1 cellular context compared by ENCODE assay signal in the genomic region with DNA sequence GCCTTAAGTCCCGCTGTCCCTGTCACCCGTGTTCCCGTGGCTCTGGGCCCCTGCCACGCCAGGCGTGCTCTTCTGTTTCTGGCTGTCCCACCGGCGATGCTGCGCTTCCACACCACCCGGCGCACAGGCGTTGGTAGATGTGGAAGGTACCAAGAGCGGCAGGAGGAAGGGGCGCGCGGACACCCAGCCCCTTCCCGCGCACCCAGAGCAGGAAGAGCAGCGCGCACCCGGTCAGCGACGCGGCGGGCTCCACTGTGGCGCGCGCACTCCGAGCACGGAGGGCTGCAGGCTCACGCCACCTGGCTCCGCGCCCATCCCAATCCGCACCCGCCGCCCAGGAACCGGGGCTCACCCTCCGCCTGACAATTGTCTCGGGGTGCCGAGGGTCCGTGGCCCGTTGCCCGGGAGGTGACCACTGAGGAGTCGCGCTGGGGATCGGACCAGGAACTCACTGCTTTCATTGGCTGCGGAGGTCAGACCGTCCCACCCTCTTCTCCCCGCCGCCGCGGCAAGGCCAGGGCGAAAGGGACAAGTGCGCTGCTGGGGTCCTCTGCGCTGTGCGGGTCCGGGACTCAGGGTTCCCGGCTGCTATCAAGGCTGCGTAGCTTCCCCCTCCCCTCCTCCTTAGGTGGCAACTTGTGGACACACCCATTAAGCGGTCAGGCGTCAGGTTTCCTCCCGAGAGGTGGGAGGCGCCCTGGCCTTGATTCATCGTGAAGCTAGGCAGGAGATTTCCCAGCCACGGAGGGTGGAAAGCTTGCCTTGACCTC.
A peak's percentile ranks its signal among the peaks of the same experiment; 100 is the strongest.
TF ChIP-seq lines count a peak whose summit lies in the region.

No MANE protein-coding gene starts in this region.

TF ChIP-seq in HEK293, 187 proteins besides CTCF, POLR2A, EP300 and RAD21 (continued from another document and continues in another):
- TF ChIP-seq ZNF362 (tag by site-specific recombination; IDR thresholded peaks at IDR 0.05) (no peak), IKZF3 (tag by site-specific recombination; IDR thresholded peaks at IDR 0.05) (no peak), ZNF394 (tag by site-specific recombination; IDR thresholded peaks at IDR 0.05; ENCODE audit: borderline replicate concordance) (peak; percentile 22; the same call in 1 of the 2 replicates), ZNF645 (tag by site-specific recombination; IDR thresholded peaks at IDR 0.05) (no peak), AEBP2 (tag by site-specific recombination; IDR thresholded peaks at IDR 0.05; ENCODE audit: borderline replicate concordance) (no peak), MEIS1 (CRISPR knock-in tag; IDR thresholded peaks at IDR 0.05; ENCODE audit: borderline replicate concordance) (no peak), ZNF560 (tag by site-specific recombination; IDR thresholded peaks at IDR 0.05; ENCODE audit: borderline replicate concordance) (no peak), ZNF221 (tag by site-specific recombination; IDR thresholded peaks at IDR 0.05; ENCODE audit: borderline replicate concordance) (no peak), OSR2 (tag by site-specific recombination; IDR thresholded peaks at IDR 0.05) (no peak), EGR2 (tag by site-specific recombination; IDR thresholded peaks at IDR 0.05; ENCODE audit: low read depth) (no peak), ATF2 (tag by site-specific recombination; IDR thresholded peaks at IDR 0.05; ENCODE audit: low read depth) (no peak), ZBTB7A (tag by site-specific recombination; IDR thresholded peaks at IDR 0.05; ENCODE audit: low read depth) (no peak; the same call in 1 of the 2 replicates), ZNF398 (tag by site-specific recombination; IDR thresholded peaks at IDR 0.05) (peak; percentile 87), GLIS1 (tag by site-specific recombination; IDR thresholded peaks at IDR 0.05) (peak; percentile 87), HOXD13 (CRISPR knock-in tag; IDR thresholded peaks at IDR 0.05; ENCODE audit: borderline replicate concordance) (no peak), ZNF561 (tag by site-specific recombination; IDR thresholded peaks at IDR 0.05; ENCODE audit: borderline replicate concordance) (no peak; the same call in 1 of the 2 replicates), ZNF404 (tag by site-specific recombination; IDR thresholded peaks at IDR 0.05) (no peak), ZNF621 (tag by site-specific recombination; IDR thresholded peaks at IDR 0.05) (no peak), ZNF610 (tag by site-specific recombination; IDR thresholded peaks at IDR 0.05; ENCODE audit: borderline replicate concordance) (0 out of 2 replicates have a peak, but pooled peaks have one; percentile 26), ZNF521 (tag by site-specific recombination; IDR thresholded peaks at IDR 0.05) (no peak), ZNF514 (tag by site-specific recombination; IDR thresholded peaks at IDR 0.05) (no peak), ZBTB8A (tag by site-specific recombination; IDR thresholded peaks at IDR 0.05) (peak; percentile 77), ZFHX2 (tag by site-specific recombination; conservative IDR thresholded peaks at IDR 0.05) (0 out of 2 replicates have a peak, but pooled peaks have one; percentile 15), TRIM28 (IDR thresholded peaks at IDR 0.05; ENCODE audit: borderline replicate concordance, low read length) (no peak), ZFP69B (tag by site-specific recombination; IDR thresholded peaks at IDR 0.05) (peak; percentile 22; the same call in 1 of the 2 replicates), ZNF26 (tag by site-specific recombination; IDR thresholded peaks at IDR 0.05) (no peak), ZNF677 (tag by site-specific recombination; IDR thresholded peaks at IDR 0.05) (no peak), PRDM1 (tag by site-specific recombination; IDR thresholded peaks at IDR 0.05) (no peak), ZNF335 (tag by site-specific recombination; conservative IDR thresholded peaks at IDR 0.05) (peak; percentile 96), ZNF175 (tag by site-specific recombination; IDR thresholded peaks at IDR 0.05) (no peak), ZNF596 (tag by site-specific recombination; IDR thresholded peaks at IDR 0.05) (no peak), ZNF169 (tag by site-specific recombination; IDR thresholded peaks at IDR 0.05) (no peak)
- TF ChIP-seq, protein P1, sequence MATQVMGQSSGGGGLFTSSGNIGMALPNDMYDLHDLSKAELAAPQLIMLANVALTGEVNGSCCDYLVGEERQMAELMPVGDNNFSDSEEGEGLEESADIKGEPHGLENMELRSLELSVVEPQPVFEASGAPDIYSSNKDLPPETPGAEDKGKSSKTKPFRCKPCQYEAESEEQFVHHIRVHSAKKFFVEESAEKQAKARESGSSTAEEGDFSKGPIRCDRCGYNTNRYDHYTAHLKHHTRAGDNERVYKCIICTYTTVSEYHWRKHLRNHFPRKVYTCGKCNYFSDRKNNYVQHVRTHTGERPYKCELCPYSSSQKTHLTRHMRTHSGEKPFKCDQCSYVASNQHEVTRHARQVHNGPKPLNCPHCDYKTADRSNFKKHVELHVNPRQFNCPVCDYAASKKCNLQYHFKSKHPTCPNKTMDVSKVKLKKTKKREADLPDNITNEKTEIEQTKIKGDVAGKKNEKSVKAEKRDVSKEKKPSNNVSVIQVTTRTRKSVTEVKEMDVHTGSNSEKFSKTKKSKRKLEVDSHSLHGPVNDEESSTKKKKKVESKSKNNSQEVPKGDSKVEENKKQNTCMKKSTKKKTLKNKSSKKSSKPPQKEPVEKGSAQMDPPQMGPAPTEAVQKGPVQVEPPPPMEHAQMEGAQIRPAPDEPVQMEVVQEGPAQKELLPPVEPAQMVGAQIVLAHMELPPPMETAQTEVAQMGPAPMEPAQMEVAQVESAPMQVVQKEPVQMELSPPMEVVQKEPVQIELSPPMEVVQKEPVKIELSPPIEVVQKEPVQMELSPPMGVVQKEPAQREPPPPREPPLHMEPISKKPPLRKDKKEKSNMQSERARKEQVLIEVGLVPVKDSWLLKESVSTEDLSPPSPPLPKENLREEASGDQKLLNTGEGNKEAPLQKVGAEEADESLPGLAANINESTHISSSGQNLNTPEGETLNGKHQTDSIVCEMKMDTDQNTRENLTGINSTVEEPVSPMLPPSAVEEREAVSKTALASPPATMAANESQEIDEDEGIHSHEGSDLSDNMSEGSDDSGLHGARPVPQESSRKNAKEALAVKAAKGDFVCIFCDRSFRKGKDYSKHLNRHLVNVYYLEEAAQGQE (tag by site-specific recombination; IDR thresholded peaks at IDR 0.05): no peak
- TF ChIP-seq, protein P2, sequence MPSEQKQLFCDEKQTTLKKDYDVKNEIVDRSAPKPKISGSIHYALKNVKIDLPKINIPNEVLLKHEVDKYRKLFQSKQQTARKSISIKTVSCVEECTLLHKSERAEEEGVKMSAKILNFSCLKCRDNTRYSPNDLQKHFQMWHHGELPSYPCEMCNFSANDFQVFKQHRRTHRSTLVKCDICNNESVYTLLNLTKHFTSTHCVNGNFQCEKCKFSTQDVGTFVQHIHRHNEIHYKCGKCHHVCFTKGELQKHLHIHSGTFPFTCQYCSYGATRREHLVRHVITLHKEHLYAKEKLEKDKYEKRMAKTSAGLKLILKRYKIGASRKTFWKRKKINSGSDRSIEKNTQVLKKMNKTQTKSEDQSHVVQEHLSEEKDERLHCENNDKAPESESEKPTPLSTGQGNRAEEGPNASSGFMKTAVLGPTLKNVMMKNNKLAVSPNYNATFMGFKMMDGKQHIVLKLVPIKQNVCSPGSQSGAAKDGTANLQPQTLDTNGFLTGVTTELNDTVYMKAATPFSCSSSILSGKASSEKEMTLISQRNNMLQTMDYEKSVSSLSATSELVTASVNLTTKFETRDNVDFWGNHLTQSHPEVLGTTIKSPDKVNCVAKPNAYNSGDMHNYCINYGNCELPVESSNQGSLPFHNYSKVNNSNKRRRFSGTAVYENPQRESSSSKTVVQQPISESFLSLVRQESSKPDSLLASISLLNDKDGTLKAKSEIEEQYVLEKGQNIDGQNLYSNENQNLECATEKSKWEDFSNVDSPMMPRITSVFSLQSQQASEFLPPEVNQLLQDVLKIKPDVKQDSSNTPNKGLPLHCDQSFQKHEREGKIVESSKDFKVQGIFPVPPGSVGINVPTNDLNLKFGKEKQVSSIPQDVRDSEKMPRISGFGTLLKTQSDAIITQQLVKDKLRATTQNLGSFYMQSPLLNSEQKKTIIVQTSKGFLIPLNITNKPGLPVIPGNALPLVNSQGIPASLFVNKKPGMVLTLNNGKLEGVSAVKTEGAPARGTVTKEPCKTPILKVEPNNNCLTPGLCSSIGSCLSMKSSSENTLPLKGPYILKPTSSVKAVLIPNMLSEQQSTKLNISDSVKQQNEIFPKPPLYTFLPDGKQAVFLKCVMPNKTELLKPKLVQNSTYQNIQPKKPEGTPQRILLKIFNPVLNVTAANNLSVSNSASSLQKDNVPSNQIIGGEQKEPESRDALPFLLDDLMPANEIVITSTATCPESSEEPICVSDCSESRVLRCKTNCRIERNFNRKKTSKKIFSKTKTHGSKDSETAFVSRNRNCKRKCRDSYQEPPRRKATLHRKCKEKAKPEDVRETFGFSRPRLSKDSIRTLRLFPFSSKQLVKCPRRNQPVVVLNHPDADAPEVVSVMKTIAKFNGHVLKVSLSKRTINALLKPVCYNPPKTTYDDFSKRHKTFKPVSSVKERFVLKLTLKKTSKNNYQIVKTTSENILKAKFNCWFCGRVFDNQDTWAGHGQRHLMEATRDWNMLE (tag by site-specific recombination; conservative IDR thresholded peaks at IDR 0.05; ENCODE audit: low read depth): no peak
- TF ChIP-seq, protein P3, sequence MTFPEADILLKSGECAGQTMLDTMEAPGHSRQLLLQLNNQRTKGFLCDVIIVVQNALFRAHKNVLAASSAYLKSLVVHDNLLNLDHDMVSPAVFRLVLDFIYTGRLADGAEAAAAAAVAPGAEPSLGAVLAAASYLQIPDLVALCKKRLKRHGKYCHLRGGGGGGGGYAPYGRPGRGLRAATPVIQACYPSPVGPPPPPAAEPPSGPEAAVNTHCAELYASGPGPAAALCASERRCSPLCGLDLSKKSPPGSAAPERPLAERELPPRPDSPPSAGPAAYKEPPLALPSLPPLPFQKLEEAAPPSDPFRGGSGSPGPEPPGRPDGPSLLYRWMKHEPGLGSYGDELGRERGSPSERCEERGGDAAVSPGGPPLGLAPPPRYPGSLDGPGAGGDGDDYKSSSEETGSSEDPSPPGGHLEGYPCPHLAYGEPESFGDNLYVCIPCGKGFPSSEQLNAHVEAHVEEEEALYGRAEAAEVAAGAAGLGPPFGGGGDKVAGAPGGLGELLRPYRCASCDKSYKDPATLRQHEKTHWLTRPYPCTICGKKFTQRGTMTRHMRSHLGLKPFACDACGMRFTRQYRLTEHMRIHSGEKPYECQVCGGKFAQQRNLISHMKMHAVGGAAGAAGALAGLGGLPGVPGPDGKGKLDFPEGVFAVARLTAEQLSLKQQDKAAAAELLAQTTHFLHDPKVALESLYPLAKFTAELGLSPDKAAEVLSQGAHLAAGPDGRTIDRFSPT (tag by site-specific recombination; IDR thresholded peaks at IDR 0.05): no peak
